Comparison of ENCODE assay signal across 10 cellular contexts in genomic region chr1:99005142-99005491, GRCh38. TPM values are rescaled to one million over a fixed set of nuclear protein-coding genes. Genes with fewer than 3 reads are reported as not detected.
A peak's percentile ranks its signal among the peaks of the same experiment; 100 is the strongest.
DNase-seq lines count a peak whose midpoint lies in the region; ATAC-seq, FAIRE-seq and TF ChIP-seq lines count a peak whose summit lies in the region.
"Had no signal": no experiment of that assay in that cellular context is flagged by ENCODE, and none has a peak within 500 bp of the region (broad histone marks: within the 10 kb centered on the region; RNA-seq: fewer than 3 reads in every experiment).

No MANE protein-coding gene starts in this region.

- no peaks in the 10 kb centered on the region for H3K4me1 Mint-ChIP-seq in Calu3 (ENCODE audit: low read depth, unreplicated experiment)

- H3K36me3 ChIP-seq in psoas muscle (ENCODE audit: insufficient read depth in 1 of 2, low read depth in 1 of 2): no peaks in the 10 kb centered on the region
- H3K36me3 ChIP-seq: SJSA1 had no signal

- BruUV-seq in Calu3 (replicated peaks; lab: Mats Ljungman, UMichigan): no TSS peak

- no peaks in the 10 kb centered on the region for H3K9me3 ChIP-seq in psoas muscle
- H3K9me3 ChIP-seq: SJSA1 had no signal

- DNase-seq in Calu3: no peak
- DNase-seq in SK-N-DZ (ENCODE audit: low spot score): peak; percentile 35
- DNase-seq in fibroblast of mammary gland (ENCODE audit: low read depth): no peak
- DNase-seq in psoas muscle: no peak
- no peak for DNase-seq in RCC 7860 (ENCODE audit: low spot score)
- DNase-seq in stimulated activated naive CD4-positive, alpha-beta T cell (lab: John Stamatoyannopoulos, UW): no peak
- DNase-seq in AML-193 (lab: John Stamatoyannopoulos, UW): no peak
- no peak for DNase-seq in A172 (ENCODE audit: low spot score)
- DNase-seq: effector CD8-positive, alpha-beta T cell had no signal

- H3K27ac Mint-ChIP-seq in Calu3 (ENCODE audit: unreplicated experiment): no peak overlapping the region

- no peaks in the 10 kb centered on the region for H3K9me3 Mint-ChIP-seq in Calu3 (ENCODE audit: low read depth, unreplicated experiment)

- peak overlapping the region; percentile 33 for H3K4me3 ChIP-seq in fibroblast of mammary gland (ENCODE audit: control insufficient read depth, low read depth, low read length)
- H3K4me3 ChIP-seq in psoas muscle: peak overlapping the region; percentile 52
- H3K4me3 ChIP-seq: SJSA1 had no signal

- FAIRE-seq in RCC 7860 (lab: Jason Lieb, UNC): no peak

- 1 to 2% (median 1%) methylated on average over 20 of the region's 20 CpGs for WGBS in psoas muscle, 3 donors

- intact Hi-C loops in Calu3 (cut with micrococcal nuclease; ENCODE audit: unreplicated experiment): no loop called here
- intact Hi-C loops in psoas muscle (cut with DNase I): no loop called here

- CTCF ChIA-PET in Calu3 (lab: Charles Lee): no interaction called here

- no peak overlapping the region for H3K27ac ChIP-seq in psoas muscle
- H3K27ac ChIP-seq: SJSA1 had no signal

- no peaks in the 10 kb centered on the region for H3K4me1 ChIP-seq in psoas muscle
- H3K4me1 ChIP-seq: SJSA1 had no signal

- peaks cover 10% of the 10 kb centered on the region for H3K27me3 Mint-ChIP-seq in Calu3 (ENCODE audit: unreplicated experiment)

- TF ChIP-seq CTCF in Calu3 (IDR thresholded peaks at IDR 0.05; ENCODE audit: unreplicated experiment) (no peak), fibroblast of mammary gland (conservative IDR thresholded peaks at IDR 0.05; ENCODE audit: control insufficient read depth, insufficient read depth, low read depth, low read length) (no peak), psoas muscle (IDR thresholded peaks at IDR 0.05) (no peak)

- no peaks in the 10 kb centered on the region for H3K36me3 Mint-ChIP-seq in Calu3 (ENCODE audit: insufficient read depth, unreplicated experiment)

- no peak for ATAC-seq in psoas muscle

- H3K27me3 ChIP-seq in psoas muscle (ENCODE audit: insufficient read depth in 3 of 3, low read length in 2 of 3): peaks cover 6 to 51% (median 13%) of the 10 kb centered on the region in 3 donors

- peak overlapping the region; percentile 30 for H3K4me3 Mint-ChIP-seq in Calu3 (ENCODE audit: low read depth, unreplicated experiment)

RNA-seq across cellular contexts. Expression of gene PLPPR5, which starts 0.5 kb away (rescaled TPM):
- total RNA-seq in Calu3 (2022) (not detected in 2 replicates), psoas muscle (not detected)
- 9.6 and 14.9 TPM in 2 replicates for polyA plus RNA-seq in SK-N-DZ (2014; cell fraction: cytosol; rRNA removed)
- polyA plus RNA-seq in SK-N-DZ (2014; cell fraction: nucleus; rRNA removed): 4.1 and 4.6 TPM in 2 replicates
- under 1 TPM in 1 of 3 donors, not detected in 2; 0.01 TPM for polyA plus RNA-seq in psoas muscle
- total RNA-seq in A172 (2014; rRNA removed; shearing (Covaris generic)): not detected in 2 replicates
- total RNA-seq: SJSA1 had no signal
